In genomic region chr1:247297263-247298123, GRCh38 we compare ENCODE assay signal across 33 cellular contexts. TPM values are rescaled to one million over a fixed set of nuclear protein-coding genes. Genes with fewer than 3 reads are reported as not detected.
DNase-seq lines count a peak whose midpoint lies in the region; ATAC-seq, FAIRE-seq and TF ChIP-seq lines count a peak whose summit lies in the region.
"Had no signal": no experiment of that assay in that cellular context is flagged by ENCODE, and none has a peak within 500 bp of the region (broad histone marks: within the 10 kb centered on the region; RNA-seq: fewer than 3 reads in every experiment).

No MANE protein-coding gene starts in this region.

- H3K4me2 ChIP-seq in Loucy (ENCODE audit: low read depth, low read length, poor library complexity, severe bottlenecking) (peak overlapping the region; percentile 4), K562 (ENCODE audit: insufficient read depth, low read length) (peak overlapping the region; percentile 34)

- H3K9ac ChIP-seq in Loucy (ENCODE audit: low read depth, low read length, poor library complexity, severe bottlenecking) = no peak overlapping the region
- H3K9ac ChIP-seq in K562 (ENCODE audit: insufficient read depth in 1 of 2, low read depth in 2 of 2, low read length in 2 of 2) = peak overlapping the region in 1 of 2 experiments; percentile 73; a peak in 2 of 4 replicates

- no peak for TF ChIP-seq RAD21 in K562 (CRISPR knock-in tag; conservative IDR thresholded peaks at IDR 0.05 in 1 of 2, IDR thresholded peaks at IDR 0.05 in 1 of 2)

- TF ChIP-seq POLR2A in K562 (conservative IDR thresholded peaks at IDR 0.05) (no peak), breast epithelium (IDR thresholded peaks at IDR 0.05) (no peak)

- H3K9me3 ChIP-seq in Loucy (ENCODE audit: insufficient read depth, low read depth, low read length) (no peaks in the 10 kb centered on the region), K562 (replicated peaks; ENCODE audit: control insufficient read depth, insufficient read depth, low read depth, low read length) (no peaks in the 10 kb centered on the region), mucosa of descending colon (no peaks in the 10 kb centered on the region), breast epithelium (no peaks in the 10 kb centered on the region)
- H3K9me3 ChIP-seq: heart left ventricle, neutrophil, sigmoid colon, uterus had no signal

- DNase-seq in H7 = peak; percentile 28
- peak in 2 of 4 experiments; percentile 24 to 28 for DNase-seq in K562 (ENCODE audit: extremely low read depth in 1 of 4, low spot score in 3 of 4)
- peak in 2 of 3 donors; percentile 32 to 48 for DNase-seq in mucosa of descending colon
- DNase-seq in breast epithelium (ENCODE audit: low spot score in 2 of 2) = no peak
- no peak for DNase-seq in cortex of kidney (lab: John Stamatoyannopoulos, UW)
- no peak for DNase-seq in cardiac septum (ENCODE audit: low spot score)
- no peak for DNase-seq in GM19239 (ENCODE audit: insufficient read length, low spot score)
- DNase-seq: activated CD4-positive, alpha-beta memory T cell treated with anti-CD3 and anti-CD28 coated beads, Interleukin-2, amount 10 ng/mL, durations not matched to agents 7 days and 5 days; activated CD4-positive, alpha-beta T cell treated with anti-CD3 and anti-CD28 coated beads for 1 hour; activated gamma-delta T cell treated with Interleukin-2 at 50 U/mL for 16 hours; effector CD8-positive, alpha-beta T cell; heart left ventricle; mammary epithelial cell; NCI-H1092; NCI-H1930; NCI-H526; sigmoid colon; stimulated activated CD4-positive, alpha-beta T cell treated with anti-CD3 and anti-CD28 coated beads, Interleukin-4, amount 100 ng/mL, for 24 hours; uterus had no signal

- 32% methylated on average over 9 of the region's 9 CpGs for whole genome bisulfite sequencing in K562 (ENCODE audit: insufficient coverage, low coverage, missing lambda C conversion rate)

- in situ Hi-C loops in K562 (cut with MboI) = no loop called here

- H3K4me1 ChIP-seq in Loucy (ENCODE audit: insufficient read depth, low read length, poor library complexity, severe bottlenecking) (peaks cover 6% of the 10 kb centered on the region), K562 (replicated peaks in 1 of 2; ENCODE audit: control insufficient read depth in 2 of 2, insufficient read depth in 2 of 2, low read length in 2 of 2) (peaks cover 16 to 26% of the 10 kb centered on the region in 2 experiments), mucosa of descending colon (ENCODE audit: low read depth) (peaks cover 13% of the 10 kb centered on the region), breast epithelium (no peaks in the 10 kb centered on the region)
- H3K4me1 ChIP-seq: heart left ventricle, sigmoid colon, uterus had no signal

- no peak overlapping the region for H2AFZ ChIP-seq in Loucy (ENCODE audit: low read length)
- no peak overlapping the region for H2AFZ ChIP-seq in K562 (ENCODE audit: low read depth, low read length)

- H3F3A ChIP-seq in Loucy (ENCODE audit: low read depth) = no peaks in the 10 kb centered on the region

- intact Hi-C loops in K562 (cut with micrococcal nuclease) (no loop called here), mucosa of descending colon (cut with DNase I, micrococcal nuclease) (no loop called here), breast epithelium (cut with DNase I; ENCODE audit: low total_unique reads) (no loop called here), cardiac septum (cut with DNase I) (no loop called here)

- FAIRE-seq in K562 (lab: Jason Lieb, UNC) = no peak
- no peak for FAIRE-seq in GM19239 (lab: Jason Lieb, UNC)
- FAIRE-seq: D721Med, GM12878, TTC549 had no signal

- TF ChIP-seq CTCF in Loucy (conservative IDR thresholded peaks at IDR 0.05; ENCODE audit: low read length) (no peak), K562 (IDR thresholded peaks at IDR 0.05 in 2 of 3, conservative IDR thresholded peaks at IDR 0.05 in 1 of 3; ENCODE audit: insufficient read depth in 2 of 3, low read depth in 1 of 3, low read length in 3 of 3) (no peak), mucosa of descending colon (IDR thresholded peaks at IDR 0.05) (no peak), breast epithelium (IDR thresholded peaks at IDR 0.05) (no peak)

- H3K9me2 ChIP-seq in Loucy (replicated peaks; ENCODE audit: low read depth, low read length) = no peaks in the 10 kb centered on the region

- CTCF ChIA-PET in K562 (lab: Yijun Ruan, JAX; ENCODE audit: low intra/inter-chr PET ratio) = no interaction called here

- H3K79me2 ChIP-seq in Loucy (ENCODE audit: insufficient read depth, low read length) (no peaks in the 10 kb centered on the region), K562 (ENCODE audit: control insufficient read depth, insufficient read depth, low read length) (no peaks in the 10 kb centered on the region)

- H3K36me3 ChIP-seq in H7 (replicated peaks; ENCODE audit: control insufficient read depth, insufficient read depth, low read length) (peaks cover 16% of the 10 kb centered on the region), Loucy (ENCODE audit: insufficient read depth, low read length) (peaks cover 34% of the 10 kb centered on the region; the same call in 1 of the 2 replicates), K562 (ENCODE audit: control insufficient read depth, insufficient read depth, low read length) (peaks cover 45% of the 10 kb centered on the region; the same call in 2 of the 3 replicates), mucosa of descending colon (ENCODE audit: low read depth) (no peaks in the 10 kb centered on the region), breast epithelium (no peaks in the 10 kb centered on the region)
- H3K36me3 ChIP-seq: uterus had no signal

- H3K27me3 ChIP-seq in H7 (ENCODE audit: control insufficient read depth, insufficient read depth, low read length) (no peaks in the 10 kb centered on the region), Loucy (ENCODE audit: insufficient read depth, low read length, poor library complexity, severe bottlenecking) (no peaks in the 10 kb centered on the region), K562 (ENCODE audit: control insufficient read depth in 2 of 2, insufficient read depth in 2 of 2, low read length in 2 of 2) (no peaks in the 10 kb centered on the region), breast epithelium (no peaks in the 10 kb centered on the region)
- H3K27me3 ChIP-seq: heart left ventricle, neutrophil, sigmoid colon, uterus had no signal

- TF ChIP-seq EP300 in K562 (IDR thresholded peaks at IDR 0.05; ENCODE audit: low read length) = no peak

- no peaks in the 10 kb centered on the region for H3K9me1 ChIP-seq in K562 (ENCODE audit: control insufficient read depth, insufficient read depth, low read length)

- no TSS peak for BruUV-seq in K562 (replicated peaks; lab: Mats Ljungman, UMichigan)

- H4K20me1 ChIP-seq in Loucy (ENCODE audit: insufficient read depth, low read length, poor library complexity, severe bottlenecking) (no peaks in the 10 kb centered on the region), K562 (replicated peaks; ENCODE audit: control insufficient read depth, insufficient read depth, low read length) (no peaks in the 10 kb centered on the region)

- ATAC-seq in K562 (peak; percentile 37), mucosa of descending colon (peak; percentile 70)
- ATAC-seq: GM12878; heart left ventricle; stimulated activated memory B cell treated with anti-CD40 and anti-IgM and Interleukin-4, amounts not matched to agents 10 μg/mL and 1 μg/mL and 100 μg/mL, for 72 hours had no signal

- H3K4me3 ChIP-seq in H7 (ENCODE audit: insufficient read depth, low read depth, low read length) (no peak overlapping the region), Loucy (ENCODE audit: low read length, poor library complexity, severe bottlenecking) (no peak overlapping the region), K562 (no peak overlapping the region), mucosa of descending colon (no peak overlapping the region), breast epithelium (no peak overlapping the region)
- H3K4me3 ChIP-seq: GM12878, heart left ventricle, sigmoid colon, uterus had no signal

- POLR2A ChIA-PET in K562 (lab: Yijun Ruan, JAX) = interaction anchor here (0.6 to 1.1 kb wide), 3 partner anchors 20 to 33 kb away, joined by 3 read pairs; no protein-coding TSS in a partner anchor

- peak overlapping the region; percentile 59 for H3K27ac ChIP-seq in K562 (ENCODE audit: extremely low read depth, low read depth, low read length)
- H3K27ac ChIP-seq in breast epithelium = no peak overlapping the region
- H3K27ac ChIP-seq: C4-2B, heart left ventricle, neutrophil, RWPE1, sigmoid colon, uterus had no signal

RNA-seq across cellular contexts. Expression of gene ZNF496, which starts 34.2 kb away (rescaled TPM):
- total RNA-seq in H7 (2014; rRNA removed; shearing (Covaris generic)) = 127 and 150 TPM in 2 replicates
- 46.7 and 71.5 TPM in 2 replicates for total RNA-seq in K562 (2011; cell fraction: chromatin; rRNA removed; ENCODE audit: low replicate concordance)
- total RNA-seq in K562 (2011; cell fraction: nucleolus; rRNA removed) = 49.9 and 53.0 TPM in 2 replicates
- 47.4 and 58.0 TPM in 2 replicates for total RNA-seq in K562 (2011; cell fraction: nucleoplasm; rRNA removed)
- total RNA-seq in K562 (2014; rRNA removed) = 44.4 and 63.2 TPM in 2 replicates
- total RNA-seq in K562 (2014; rRNA removed; fragmentation: Illumina TruSeq; extraction: Trizol) = 22.0 and 22.7 TPM in 2 replicates
- total RNA-seq in K562 (2015; rRNA removed; fragmentation: Illumina TruSeq; extraction: Trizol) = 31.4 and 31.6 TPM in 2 replicates
- 54.0 and 55.5 TPM in 2 replicates for total RNA-seq in K562 (2021)
- polyA plus RNA-seq in K562 (2011; rRNA removed) = 29.8 and 37.8 TPM in 2 replicates
- polyA plus RNA-seq in K562 (2011; cell fraction: cytosol; rRNA removed) = 35.8 and 37.3 TPM in 2 replicates
- 52.3 and 64.6 TPM in 2 replicates for polyA plus RNA-seq in K562 (2011; cell fraction: nucleus; rRNA removed)
- polyA plus RNA-seq in K562 (2012) = 28.9 and 48.4 TPM in 2 replicates
- 31.3 and 35.5 TPM in 2 replicates for polyA plus RNA-seq in K562 (2014; fragmentation: Illumina TruSeq; extraction: Trizol)
- 1 to 10 TPM; 4.3 to 5.9 TPM for polyA plus RNA-seq in K562 (2014; fragmentation: Nextera tagmentation; extraction: Ambion mirVana)
- polyA plus RNA-seq in K562 (2014; rRNA removed) = 38.2 and 43.3 TPM in 2 replicates
- polyA minus RNA-seq in K562 (2011; rRNA and poly(A)+ RNA removed) = 44.2 and 45.8 TPM in 2 replicates
- 31.3 and 34.9 TPM in 2 replicates for polyA minus RNA-seq in K562 (2011; cell fraction: cytosol; rRNA and poly(A)+ RNA removed)
- 25.3 and 28.4 TPM in 2 replicates for polyA minus RNA-seq in K562 (2011; cell fraction: nucleus; rRNA and poly(A)+ RNA removed)
- total RNA-seq in mucosa of descending colon = 10 to 100 TPM; 13.3 to 26.5 (median 18.0) TPM
- 10 to 100 TPM; 29.4 to 39.4 (median 31.1) TPM for total RNA-seq in breast epithelium
- 17.3 TPM for total RNA-seq in cardiac septum

RNA-seq across cellular contexts. Expression of gene VN1R5, which starts 41.6 kb away (rescaled TPM):
- total RNA-seq in H7 (2014; rRNA removed; shearing (Covaris generic)) = not detected in 2 replicates
- total RNA-seq in K562 (2011; cell fraction: chromatin; rRNA removed; ENCODE audit: low replicate concordance) = not detected in 2 replicates
- not detected in 2 replicates for total RNA-seq in K562 (2011; cell fraction: nucleolus; rRNA removed)
- total RNA-seq in K562 (2011; cell fraction: nucleoplasm; rRNA removed) = not detected in 2 replicates
- not detected in 2 replicates for total RNA-seq in K562 (2014; rRNA removed)
- total RNA-seq in K562 (2014; rRNA removed; fragmentation: Illumina TruSeq; extraction: Trizol) = not detected in 2 replicates
- not detected in 2 replicates for total RNA-seq in K562 (2015; rRNA removed; fragmentation: Illumina TruSeq; extraction: Trizol)
- total RNA-seq in K562 (2021) = not detected in 2 replicates
- polyA plus RNA-seq in K562 (2011; rRNA removed) = not detected in 2 replicates
- not detected in 2 replicates for polyA plus RNA-seq in K562 (2011; cell fraction: cytosol; rRNA removed)
- polyA plus RNA-seq in K562 (2011; cell fraction: nucleus; rRNA removed) = not detected in 2 replicates
- not detected in 2 replicates for polyA plus RNA-seq in K562 (2012)
- not detected in 2 replicates for polyA plus RNA-seq in K562 (2014; fragmentation: Illumina TruSeq; extraction: Trizol)
- not detected for polyA plus RNA-seq in K562 (2014; fragmentation: Nextera tagmentation; extraction: Ambion mirVana)
- polyA plus RNA-seq in K562 (2014; rRNA removed) = not detected in 2 replicates
- polyA minus RNA-seq in K562 (2011; rRNA and poly(A)+ RNA removed) = not detected in 2 replicates
- polyA minus RNA-seq in K562 (2011; cell fraction: cytosol; rRNA and poly(A)+ RNA removed) = not detected in 2 replicates
- polyA minus RNA-seq in K562 (2011; cell fraction: nucleus; rRNA and poly(A)+ RNA removed) = not detected in 2 replicates
- not detected for total RNA-seq in mucosa of descending colon
- not detected for total RNA-seq in breast epithelium
- not detected for total RNA-seq in cardiac septum
- total RNA-seq: activated CD4-positive, alpha-beta memory T cell treated with anti-CD3 and anti-CD28 coated beads, Interleukin-2, amount 10 ng/mL, durations not matched to agents 7 days and 5 days; fibroblast of villous mesenchyme; GM12878; heart left ventricle; mammary epithelial cell; progenitor cell of endocrine pancreas; sigmoid colon; SK-MEL-5; T-helper 1 cell treated with Interleukin-12 subunit alpha and Interleukin-12 subunit beta and Interleukin-4 antibody, amounts not matched to agents 30 ng/mL and 1 ng/mL, for 36 hours; temporal lobe; uterus had no signal
- polyA plus RNA-seq: esophagus, GM12878, heart left ventricle, mammary epithelial cell, sigmoid colon had no signal

Comparison
In these comparisons a context has a peak if more than half of its experiments do, and no peak if none do; other contexts are left out.
1. DNase-seq: peak in H7 (single experiment) and mucosa of descending colon (2 of 3); none in breast epithelium (0 of 2), cortex of kidney (single experiment), cardiac septum (single experiment) and GM19239 (single experiment).